20 cellular contexts compared by ENCODE assay signal in genomic region chr4:171266666-171267065, GRCh38.
A peak's percentile ranks its signal among the peaks of the same experiment; 100 is the strongest.
DNase-seq lines count a peak whose midpoint lies in the region; ATAC-seq and TF ChIP-seq lines count a peak whose summit lies in the region.
"Had no signal": no experiment of that assay in that cellular context is flagged by ENCODE, and none has a peak within 500 bp of the region (broad histone marks: within the 10 kb centered on the region; RNA-seq: fewer than 3 reads in every experiment).

No MANE protein-coding gene starts in this region.

- H3K9me3 ChIP-seq in PC-3 (ENCODE audit: low read length) (no peaks in the 10 kb centered on the region), Caco-2 (no peaks in the 10 kb centered on the region)
- H3K9me3 ChIP-seq: SJSA1 had no signal

- H3K9me2 ChIP-seq in PC-3 (replicated peaks; ENCODE audit: low read length): no peaks in the 10 kb centered on the region

- intact Hi-C loops in PC-3 (cut with micrococcal nuclease) (no loop called here), Caco-2 (cut with micrococcal nuclease; ENCODE audit: unreplicated experiment) (no loop called here)

- peak overlapping the region; percentile 26; the same call in 1 of the 2 replicates for H3K4me2 ChIP-seq in PC-3 (ENCODE audit: low read length)

- no peaks in the 10 kb centered on the region for H3K79me2 ChIP-seq in PC-3 (ENCODE audit: low read length)

- no peak for TF ChIP-seq CTCF in PC-3 (conservative IDR thresholded peaks at IDR 0.05; ENCODE audit: low read depth, low read length)
- no peak for TF ChIP-seq CTCF in Caco-2 (IDR thresholded peaks at IDR 0.05; ENCODE audit: insufficient read depth in 1 of 2, low read depth in 1 of 2, low read length in 1 of 2, severe bottlenecking in 1 of 2, unreplicated experiment in 1 of 2)

- H3K9me3 Mint-ChIP-seq in T-cell (peaks cover under 1 to 21% (median 6%) of the 10 kb centered on the region in 3 donors), Caco-2 (ENCODE audit: unreplicated experiment) (no peaks in the 10 kb centered on the region)
- H3K9me3 Mint-ChIP-seq: T-helper 1 cell treated with Interleukin-12 subunit alpha and Interleukin-12 subunit beta and Interleukin-4 antibody, amounts not matched to agents 30 μg/mL and 1 μg/mL, for 36 hours had no signal

- CTCF ChIA-PET in PC-3 (lab: Charles Lee) (no interaction called here), T-cell (lab: Charles Lee) (no interaction called here), Caco-2 (lab: Charles Lee) (no interaction called here)

- H3K27me3 Mint-ChIP-seq in T-cell: no peaks in the 10 kb centered on the region
- H3K27me3 Mint-ChIP-seq in Caco-2 (ENCODE audit: insufficient read depth, unreplicated experiment): no peaks in the 10 kb centered on the region

- H3K4me3 ChIP-seq in PC-3 (ENCODE audit: low read length) (no peak overlapping the region), Caco-2 (ENCODE audit: low read depth, low read length) (no peak overlapping the region)
- H3K4me3 ChIP-seq: SJSA1 had no signal

- no peaks in the 10 kb centered on the region for H4K20me1 ChIP-seq in PC-3 (ENCODE audit: low read length)

- peak overlapping the region; percentile 42; the same call in 1 of the 2 replicates for H2AFZ ChIP-seq in PC-3 (ENCODE audit: low read length)

- H3K36me3 Mint-ChIP-seq in T-cell (no peaks in the 10 kb centered on the region), Caco-2 (ENCODE audit: insufficient read depth, unreplicated experiment) (no peaks in the 10 kb centered on the region)
- H3K36me3 Mint-ChIP-seq: CD14-positive monocyte had no signal

- H3K27ac Mint-ChIP-seq in T-cell (no peak overlapping the region), Caco-2 (ENCODE audit: unreplicated experiment) (no peak overlapping the region)
- H3K27ac Mint-ChIP-seq: CD14-positive monocyte; T-helper 1 cell treated with Interleukin-12 subunit alpha and Interleukin-12 subunit beta and Interleukin-4 antibody, amounts not matched to agents 30 μg/mL and 1 μg/mL, for 36 hours had no signal

- H3K4me3 Mint-ChIP-seq in T-cell: no peak overlapping the region
- no peak overlapping the region for H3K4me3 Mint-ChIP-seq in Caco-2 (ENCODE audit: unreplicated experiment)
- H3K4me3 Mint-ChIP-seq: CD14-positive monocyte; T-helper 1 cell treated with Interleukin-12 subunit alpha and Interleukin-12 subunit beta and Interleukin-4 antibody, amounts not matched to agents 30 μg/mL and 1 μg/mL, for 36 hours had no signal

- H3K4me1 ChIP-seq in PC-3 (ENCODE audit: insufficient read depth, low read length) (no peaks in the 10 kb centered on the region), Caco-2 (no peaks in the 10 kb centered on the region)
- H3K4me1 ChIP-seq: SJSA1 had no signal

- H3K27me3 ChIP-seq in PC-3 (ENCODE audit: low read length) (no peaks in the 10 kb centered on the region), Caco-2 (replicated peaks; ENCODE audit: control insufficient read depth, insufficient read depth, low read length) (no peaks in the 10 kb centered on the region)
- H3K27me3 ChIP-seq: SJSA1 had no signal

- POLR2A ChIA-PET in PC-3 (lab: Charles Lee; ENCODE audit: unreplicated experiment): no interaction called here
- POLR2A ChIA-PET in T-cell (lab: Charles Lee): no interaction called here
- POLR2A ChIA-PET in Caco-2 (lab: Charles Lee): no interaction called here

- BruUV-seq in PC-3 (replicated peaks; lab: Mats Ljungman, UMichigan) (no TSS peak), Caco-2 (replicated peaks; lab: Mats Ljungman, UMichigan) (no TSS peak)

- no peaks in the 10 kb centered on the region for H3F3A ChIP-seq in PC-3 (ENCODE audit: low read length, unreplicated experiment)

- peak; percentile 21 for DNase-seq in D341Med (ENCODE audit: low spot score)
- DNase-seq in HT1080 (ENCODE audit: low read depth): peak; percentile 10
- DNase-seq in PC-3: no peak
- peak; percentile 5 for DNase-seq in left kidney (ENCODE audit: low read depth, low spot score)
- DNase-seq in activated T-cell treated with anti-CD3 and anti-CD28 coated beads, Interleukin-2, amount 50 U/mL, for 48 hours: no peak
- DNase-seq in T-cell: no peak
- DNase-seq in ureter (ENCODE audit: low spot score): no peak
- DNase-seq in Caco-2: no peak
- DNase-seq: DMS153, H7, IMR-90, Kasumi-1, MM.1S, NCI-H1092 treated with DMSO at 0.1 percent for 48 hours, NCI-H2107, NCI-H748 treated with DMSO at 0.1 percent for 48 hours had no signal

- H3K36me3 ChIP-seq in PC-3 (ENCODE audit: low read depth, low read length): no peaks in the 10 kb centered on the region
- H3K36me3 ChIP-seq in Caco-2 (ENCODE audit: control insufficient read depth, insufficient read depth, low read length): no peaks in the 10 kb centered on the region
- H3K36me3 ChIP-seq: SJSA1 had no signal

- no peak overlapping the region for H3K9ac ChIP-seq in PC-3 (ENCODE audit: low read length)

- ATAC-seq in PC-3 (no peak), T-cell (replicated peaks in 1 of 4) (no peak)

- H3K4me1 Mint-ChIP-seq in T-cell: no peaks in the 10 kb centered on the region
- H3K4me1 Mint-ChIP-seq in Caco-2 (ENCODE audit: low read depth, unreplicated experiment): no peaks in the 10 kb centered on the region
- H3K4me1 Mint-ChIP-seq: CD14-positive monocyte had no signal

- H3K27ac ChIP-seq in PC-3 (ENCODE audit: low read length): no peak overlapping the region
- H3K27ac ChIP-seq: RWPE1, SJSA1 had no signal

Comparison
In these comparisons a context has a peak if more than half of its experiments do, and no peak if none do; other contexts are left out.
1. DNase-seq: peak in D341Med (single experiment), HT1080 (single experiment) and left kidney (single experiment); none in PC-3 (single experiment), activated T-cell treated with anti-CD3 and anti-CD28 coated beads, Interleukin-2, amount 50 U/mL, for 48 hours (0 of 2), T-cell (0 of 34), ureter (single experiment) and Caco-2 (0 of 2).